ENCODE assay signal across 8 cellular contexts in the genomic region with DNA sequence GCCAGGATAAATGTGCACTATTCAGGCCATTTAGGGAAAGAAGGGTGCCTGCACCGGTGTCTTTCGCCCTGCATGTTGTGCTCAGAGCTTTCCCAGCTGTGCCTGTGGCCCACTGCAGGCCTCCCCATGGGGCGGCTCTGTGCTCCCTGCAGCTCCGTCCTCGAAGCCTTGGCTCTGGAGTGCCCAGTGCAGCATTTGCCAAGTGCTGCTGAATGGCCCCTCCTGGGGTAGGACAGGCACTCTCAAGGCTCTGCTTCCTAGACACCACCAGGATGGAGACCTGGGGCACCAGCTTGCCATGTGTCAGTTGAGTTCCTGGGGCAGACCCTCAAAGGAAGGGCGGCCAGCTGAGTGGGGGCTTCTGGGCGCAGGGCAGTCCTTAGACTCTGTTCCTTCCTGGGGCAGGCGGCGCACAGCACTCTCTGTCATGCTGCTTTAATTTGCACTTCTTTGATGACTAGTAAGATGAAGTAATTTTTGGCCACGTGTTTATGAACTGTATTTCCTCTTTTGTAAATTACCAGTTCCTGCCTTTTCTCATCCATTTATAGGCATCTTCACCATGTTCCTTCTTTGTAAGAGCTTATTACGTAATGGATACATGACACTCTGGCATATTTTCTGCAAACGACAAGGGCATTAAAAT. TPM values are rescaled to one million over a fixed set of nuclear protein-coding genes. Genes with fewer than 3 reads are reported as not detected.
DNase-seq lines count a peak whose midpoint lies in the region; ATAC-seq, FAIRE-seq and TF ChIP-seq lines count a peak whose summit lies in the region.

No MANE protein-coding gene starts in this region.

- FAIRE-seq in RCC 7860 (lab: Jason Lieb, UNC): no peak

- H3K4me3 ChIP-seq in HAP-1: no peak overlapping the region

- ATAC-seq in naive thymus-derived CD8-positive, alpha-beta T cell: peak; percentile 48 to 54
- ATAC-seq in GM18868 (IDR thresholded peaks at IDR 0.05; ENCODE audit: unreplicated experiment): no peak

- TF ChIP-seq CTCF in MCF 10A (IDR thresholded peaks at IDR 0.05; ENCODE audit: unreplicated experiment): no peak

- no TSS peak for BruUV-seq in MCF 10A (replicated peaks; lab: Mats Ljungman, UMichigan)

- peaks cover 23% of the 10 kb centered on the region for H3K4me1 Mint-ChIP-seq in MCF 10A (ENCODE audit: insufficient read depth, unreplicated experiment)
- H3K4me1 Mint-ChIP-seq in naive thymus-derived CD8-positive, alpha-beta T cell: peaks cover 27 to 73% (median 61%) of the 10 kb centered on the region in 4 donors

- H3K4me1 ChIP-seq in HAP-1: peaks cover 14% of the 10 kb centered on the region

- H3K27me3 Mint-ChIP-seq in MCF 10A (ENCODE audit: insufficient read depth, unreplicated experiment): no peaks in the 10 kb centered on the region
- no peaks in the 10 kb centered on the region for H3K27me3 Mint-ChIP-seq in naive thymus-derived CD8-positive, alpha-beta T cell

- no peaks in the 10 kb centered on the region for H3K27me3 ChIP-seq in HAP-1 (ENCODE audit: low read depth)

- H3K27ac Mint-ChIP-seq in MCF 10A (ENCODE audit: low read depth, unreplicated experiment): peak overlapping the region; percentile 69
- H3K27ac Mint-ChIP-seq in naive thymus-derived CD8-positive, alpha-beta T cell: peak overlapping the region; percentile 91 to 99 (median 96)

- intact Hi-C loops in MCF 10A (cut with micrococcal nuclease): no loop called here

- no peak overlapping the region for H3K4me3 Mint-ChIP-seq in MCF 10A (ENCODE audit: unreplicated experiment)
- peak overlapping the region; percentile 9 to 82 (median 70) for H3K4me3 Mint-ChIP-seq in naive thymus-derived CD8-positive, alpha-beta T cell

- POLR2A ChIA-PET in MCF 10A (lab: Yijun Ruan, JAX): interaction anchor here (0.7 to 1.7 kb wide), 5 partner anchors 9 to 81 kb away, joined by 3 to 7 read pairs (median 4); a partner anchor contains a TSS
- POLR2A ChIA-PET in naive thymus-derived CD8-positive, alpha-beta T cell (lab: Charles Lee): interaction anchor here (0.7 to 4.8 kb wide), 11 partner anchors 7 to 130 kb away, joined by 3 to 44 read pairs (median 3); a partner anchor contains a TSS

- DNase-seq in GDM1 (lab: John Stamatoyannopoulos, UW) (peak; percentile 41), RCC 7860 (ENCODE audit: low spot score) (peak; percentile 7), MCF 10A (ENCODE audit: unreplicated experiment) (peak; percentile 70), dedifferentiated amniotic fluid mesenchymal stem cell (ENCODE audit: extremely low spot score) (no peak), HAP-1 (ENCODE audit: low spot score in 2 of 2) (no peak), AG08396 (ENCODE audit: low spot score) (no peak)
- DNase-seq in naive thymus-derived CD8-positive, alpha-beta T cell: peak in 8 of 10 donors; percentile 25 to 63 (median 47)

- CTCF ChIA-PET in MCF 10A (lab: Yijun Ruan, JAX): interaction anchor here (0.6 to 2.3 kb wide), 5 partner anchors 13 to 375 kb away, joined by 3 to 11 read pairs (median 3); no protein-coding TSS in a partner anchor

- H3K36me3 ChIP-seq in HAP-1 (replicated peaks): no peaks in the 10 kb centered on the region; the same call in 1 of the 2 replicates

- H3K9me3 Mint-ChIP-seq in MCF 10A (ENCODE audit: unreplicated experiment): no peaks in the 10 kb centered on the region
- H3K9me3 Mint-ChIP-seq in naive thymus-derived CD8-positive, alpha-beta T cell: peaks cover 0 to 1% (median 0%) of the 10 kb centered on the region in 9 donors

- in situ Hi-C loops in HAP-1 (cut with MboI; ENCODE audit: low sequenced_read_pairs): no loop called here

- H3K36me3 Mint-ChIP-seq in MCF 10A (ENCODE audit: insufficient read depth, unreplicated experiment): peaks cover 5% of the 10 kb centered on the region
- H3K36me3 Mint-ChIP-seq in naive thymus-derived CD8-positive, alpha-beta T cell: no peaks in the 10 kb centered on the region

- no peaks in the 10 kb centered on the region for H3K9me3 ChIP-seq in HAP-1

RNA-seq across cellular contexts. Expression of a gene that starts 32.1 kb away (rescaled TPM):
- 4.3 and 7.1 TPM in 2 replicates for total RNA-seq in MCF 10A (2022)
- total RNA-seq in naive thymus-derived CD8-positive, alpha-beta T cell: 10 to 100 TPM; 11.0 to 12.5 TPM
- polyA plus RNA-seq in naive thymus-derived CD8-positive, alpha-beta T cell: 10 to 100 TPM; 12.2 to 18.7 (median 17.3) TPM

RNA-seq across cellular contexts. Expression of a gene that starts 32.1 kb away (rescaled TPM):
- 16.8 and 20.6 TPM in 2 replicates for total RNA-seq in MCF 10A (2022)
- total RNA-seq in naive thymus-derived CD8-positive, alpha-beta T cell: 10 to 100 TPM; 30.9 to 33.0 TPM
- 10 to 100 TPM in 2 of 3 donors, 1 to 10 TPM in 1; 7.0 to 14.3 (median 13.4) TPM for polyA plus RNA-seq in naive thymus-derived CD8-positive, alpha-beta T cell

RNA-seq across cellular contexts. Expression of a gene that starts 54.8 kb away (rescaled TPM):
- total RNA-seq in MCF 10A (2022): 196 and 208 TPM in 2 replicates
- 10 to 100 TPM; 40.7 to 43.0 TPM for total RNA-seq in naive thymus-derived CD8-positive, alpha-beta T cell
- polyA plus RNA-seq in naive thymus-derived CD8-positive, alpha-beta T cell: 10 to 100 TPM; 92.1 to 97.2 (median 92.6) TPM

RNA-seq across cellular contexts. Expression of a gene that starts 54.9 kb away (rescaled TPM):
- 28.7 and 39.9 TPM in 2 replicates for total RNA-seq in MCF 10A (2022)
- 10 to 100 TPM; 33.4 to 33.8 TPM for total RNA-seq in naive thymus-derived CD8-positive, alpha-beta T cell
- polyA plus RNA-seq in naive thymus-derived CD8-positive, alpha-beta T cell: 10 to 100 TPM in 2 of 3 donors, 1 to 10 TPM in 1; 6.5 to 14.9 (median 10.6) TPM

Comparison
In these comparisons a context has a peak if more than half of its experiments do, and no peak if none do; other contexts are left out.
1. DNase-seq: peak in GDM1 (single experiment), RCC 7860 (single experiment), MCF 10A (single experiment) and naive thymus-derived CD8-positive, alpha-beta T cell (8 of 10); none in dedifferentiated amniotic fluid mesenchymal stem cell (single experiment), HAP-1 (0 of 2) and AG08396 (single experiment).